In genomic region chr13:26253262-26253786, GRCh38 we compare ENCODE assay signal across 8 cellular contexts. TPM values are rescaled to one million over a fixed set of nuclear protein-coding genes. Genes with fewer than 3 reads are reported as not detected.
A peak's percentile ranks its signal among the peaks of the same experiment; 100 is the strongest.
DNase-seq lines count a peak whose midpoint lies in the region; ATAC-seq, FAIRE-seq and TF ChIP-seq lines count a peak whose summit lies in the region.

No MANE protein-coding gene starts in this region.

- peaks cover 38% of the 10 kb centered on the region for H4K20me1 ChIP-seq in Loucy (ENCODE audit: insufficient read depth, low read length, poor library complexity, severe bottlenecking)

- no peak for TF ChIP-seq CTCF in BE2C (IDR thresholded peaks at IDR 0.05; ENCODE audit: low read depth, low read length)
- TF ChIP-seq CTCF in Loucy (conservative IDR thresholded peaks at IDR 0.05; ENCODE audit: low read length), result no peak
- TF ChIP-seq CTCF in natural killer cell (IDR thresholded peaks at IDR 0.05), result no peak

- DNase-seq in BE2C (no peak), natural killer cell (no peak), GM19239 (ENCODE audit: insufficient read length, low spot score) (no peak), medulla oblongata (ENCODE audit: extremely low spot score) (no peak), NCI-H82 treated with DMSO at 0.1 percent for 48 hours (lab: John Stamatoyannopoulos, UW; ENCODE audit: unreplicated experiment) (no peak)
- DNase-seq in stimulated activated CD4-positive, alpha-beta T cell treated with anti-CD3 and anti-CD28 coated beads, Interleukin-4, amount 100 ng/mL, for 24 hours, result no peak

- H3K9ac ChIP-seq in Loucy (ENCODE audit: low read depth, low read length, poor library complexity, severe bottlenecking), result peak overlapping the region; percentile 76

- peak overlapping the region; percentile 87 for H3K4me3 Mint-ChIP-seq in natural killer cell

- no peaks in the 10 kb centered on the region for H3K9me2 ChIP-seq in Loucy (replicated peaks; ENCODE audit: low read depth, low read length)

- no peak for ATAC-seq in natural killer cell

- intact Hi-C loops in natural killer cell (cut with micrococcal nuclease), result loop anchor here (1.0 to 5.0 kb wide), 2 partner anchors 67 to 951 kb away; partner anchors contain the start of gene NUP58

- H3K27me3 ChIP-seq in BE2C, result no peaks in the 10 kb centered on the region
- H3K27me3 ChIP-seq in Loucy (ENCODE audit: insufficient read depth, low read length, poor library complexity, severe bottlenecking), result no peaks in the 10 kb centered on the region

- peak overlapping the region; percentile 84 for H3K27ac ChIP-seq in cingulate gyrus (ENCODE audit: low read depth, low read length)

- H3K4me3 ChIP-seq in BE2C (ENCODE audit: low read depth, low read length) (peak overlapping the region; percentile 87), Loucy (ENCODE audit: low read length, poor library complexity, severe bottlenecking) (peak overlapping the region; percentile 81)

- peaks cover 38% of the 10 kb centered on the region for H3K79me2 ChIP-seq in Loucy (ENCODE audit: insufficient read depth, low read length)

- peak overlapping the region; percentile 97 for H2AFZ ChIP-seq in Loucy (ENCODE audit: low read length)

- no peaks in the 10 kb centered on the region for H3K27me3 Mint-ChIP-seq in natural killer cell (ENCODE audit: low read depth in 2 of 2)

- FAIRE-seq in GM19239 (lab: Jason Lieb, UNC), result no peak

- H3K9me3 ChIP-seq in BE2C (no peaks in the 10 kb centered on the region), Loucy (ENCODE audit: insufficient read depth, low read depth, low read length) (no peaks in the 10 kb centered on the region)

- H3K4me1 Mint-ChIP-seq in natural killer cell, result peaks cover 28 to 29% of the 10 kb centered on the region in 2 donors

- peaks cover 6% of the 10 kb centered on the region; the same call in 1 of the 2 replicates for H3K4me1 ChIP-seq in BE2C
- peaks cover 36% of the 10 kb centered on the region for H3K4me1 ChIP-seq in Loucy (ENCODE audit: insufficient read depth, low read length, poor library complexity, severe bottlenecking)

- H3K36me3 ChIP-seq in BE2C, result no peaks in the 10 kb centered on the region
- H3K36me3 ChIP-seq in Loucy (ENCODE audit: insufficient read depth, low read length), result no peaks in the 10 kb centered on the region

- peak overlapping the region; percentile 95 for H3K4me2 ChIP-seq in Loucy (ENCODE audit: low read depth, low read length, poor library complexity, severe bottlenecking)

- H3F3A ChIP-seq in Loucy (ENCODE audit: low read depth), result no peaks in the 10 kb centered on the region

- peak overlapping the region; percentile 84 to 94 for H3K27ac Mint-ChIP-seq in natural killer cell

- H3K36me3 Mint-ChIP-seq in natural killer cell, result no peaks in the 10 kb centered on the region

- H3K9me3 Mint-ChIP-seq in natural killer cell, result no peaks in the 10 kb centered on the region

RNA-seq across cellular contexts. Expression of gene CDK8, which starts 0.6 kb away (rescaled TPM):
- polyA plus RNA-seq in BE2C (2012; ENCODE audit: insufficient read depth, insufficient read length, low read depth), result 11.3 TPM
- total RNA-seq in natural killer cell, result 10 to 100 TPM in 2 of 3 donors, 1 to 10 TPM in 1; 10.0 to 13.1 (median 10.9) TPM

RNA-seq across cellular contexts. Expression of gene RNF6, which starts 31.2 kb away (rescaled TPM):
- 30.5 TPM for polyA plus RNA-seq in BE2C (2012; ENCODE audit: insufficient read depth, insufficient read length, low read depth)
- 10 to 100 TPM; 49.8 to 62.3 (median 52.6) TPM for total RNA-seq in natural killer cell
